In genomic region chr21:25573409-25574206, GRCh38 we compare ENCODE assay signal across 1 cellular context.
TF ChIP-seq lines count a peak whose summit lies in the region.

No MANE protein-coding gene starts in this region.

TF ChIP-seq in K562, 482 proteins besides CTCF, POLR2A, EP300 and RAD21 (continued from another document):
- TF ChIP-seq, protein P1, sequence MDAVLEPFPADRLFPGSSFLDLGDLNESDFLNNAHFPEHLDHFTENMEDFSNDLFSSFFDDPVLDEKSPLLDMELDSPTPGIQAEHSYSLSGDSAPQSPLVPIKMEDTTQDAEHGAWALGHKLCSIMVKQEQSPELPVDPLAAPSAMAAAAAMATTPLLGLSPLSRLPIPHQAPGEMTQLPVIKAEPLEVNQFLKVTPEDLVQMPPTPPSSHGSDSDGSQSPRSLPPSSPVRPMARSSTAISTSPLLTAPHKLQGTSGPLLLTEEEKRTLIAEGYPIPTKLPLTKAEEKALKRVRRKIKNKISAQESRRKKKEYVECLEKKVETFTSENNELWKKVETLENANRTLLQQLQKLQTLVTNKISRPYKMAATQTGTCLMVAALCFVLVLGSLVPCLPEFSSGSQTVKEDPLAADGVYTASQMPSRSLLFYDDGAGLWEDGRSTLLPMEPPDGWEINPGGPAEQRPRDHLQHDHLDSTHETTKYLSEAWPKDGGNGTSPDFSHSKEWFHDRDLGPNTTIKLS (IDR thresholded peaks at IDR 0.05; ENCODE audit: borderline replicate concordance, low read depth), result no peak
- TF ChIP-seq JUND (IDR thresholded peaks at IDR 0.05; ENCODE audit: borderline replicate concordance, low read depth, low read length), result peak; percentile 95
- peak; percentile 93 for TF ChIP-seq JUND (tag; IDR thresholded peaks at IDR 0.05; ENCODE audit: borderline replicate concordance, low read depth, low read length)
- TF ChIP-seq RCOR1 (IDR thresholded peaks at IDR 0.05; ENCODE audit: borderline replicate concordance in 1 of 2, low read depth in 2 of 2, low read length in 2 of 2), result peak in 1 of 2 experiments; percentile 23; a peak in 1 of 4 replicates
- peak; percentile 75 for TF ChIP-seq EGR1 (conservative IDR thresholded peaks at IDR 0.05)
- TF ChIP-seq GATAD2B (IDR thresholded peaks at IDR 0.05; ENCODE audit: borderline replicate concordance), result no peak
- TF ChIP-seq JUN (IDR thresholded peaks at IDR 0.05; ENCODE audit: borderline replicate concordance, low read depth, low read length), result peak; percentile 88
- no peak for TF ChIP-seq JUN (CRISPR knock-in tag; IDR thresholded peaks at IDR 0.05; ENCODE audit: borderline replicate concordance)
- peak; percentile 41 for TF ChIP-seq CBFA2T3 (IDR thresholded peaks at IDR 0.05)
- TF ChIP-seq ESRRB (CRISPR knock-in tag; IDR thresholded peaks at IDR 0.05; ENCODE audit: borderline replicate concordance), result no peak
- peak; percentile 84 for TF ChIP-seq SMARCA4 (IDR thresholded peaks at IDR 0.05)
- TF ChIP-seq DACH1 (IDR thresholded peaks at IDR 0.05; ENCODE audit: partially characterized antibody), result peak; percentile 61
- TF ChIP-seq FOXJ2 (tag; IDR thresholded peaks at IDR 0.05), result 0 out of 2 replicates have a peak, but pooled peaks have one; percentile 21
- TF ChIP-seq, protein P2, sequence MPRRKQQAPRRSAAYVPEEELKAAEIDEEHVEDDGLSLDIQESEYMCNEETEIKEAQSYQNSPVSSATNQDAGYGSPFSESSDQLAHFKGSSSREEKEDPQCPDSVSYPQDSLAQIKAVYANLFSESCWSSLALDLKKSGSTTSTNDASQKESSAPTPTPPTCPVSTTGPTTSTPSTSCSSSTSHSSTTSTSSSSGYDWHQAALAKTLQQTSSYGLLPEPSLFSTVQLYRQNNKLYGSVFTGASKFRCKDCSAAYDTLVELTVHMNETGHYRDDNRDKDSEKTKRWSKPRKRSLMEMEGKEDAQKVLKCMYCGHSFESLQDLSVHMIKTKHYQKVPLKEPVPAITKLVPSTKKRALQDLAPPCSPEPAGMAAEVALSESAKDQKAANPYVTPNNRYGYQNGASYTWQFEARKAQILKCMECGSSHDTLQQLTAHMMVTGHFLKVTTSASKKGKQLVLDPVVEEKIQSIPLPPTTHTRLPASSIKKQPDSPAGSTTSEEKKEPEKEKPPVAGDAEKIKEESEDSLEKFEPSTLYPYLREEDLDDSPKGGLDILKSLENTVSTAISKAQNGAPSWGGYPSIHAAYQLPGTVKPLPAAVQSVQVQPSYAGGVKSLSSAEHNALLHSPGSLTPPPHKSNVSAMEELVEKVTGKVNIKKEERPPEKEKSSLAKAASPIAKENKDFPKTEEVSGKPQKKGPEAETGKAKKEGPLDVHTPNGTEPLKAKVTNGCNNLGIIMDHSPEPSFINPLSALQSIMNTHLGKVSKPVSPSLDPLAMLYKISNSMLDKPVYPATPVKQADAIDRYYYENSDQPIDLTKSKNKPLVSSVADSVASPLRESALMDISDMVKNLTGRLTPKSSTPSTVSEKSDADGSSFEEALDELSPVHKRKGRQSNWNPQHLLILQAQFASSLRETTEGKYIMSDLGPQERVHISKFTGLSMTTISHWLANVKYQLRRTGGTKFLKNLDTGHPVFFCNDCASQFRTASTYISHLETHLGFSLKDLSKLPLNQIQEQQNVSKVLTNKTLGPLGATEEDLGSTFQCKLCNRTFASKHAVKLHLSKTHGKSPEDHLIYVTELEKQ (CRISPR knock-in tag; IDR thresholded peaks at IDR 0.05), result no peak
- no peak for TF ChIP-seq THAP12 (CRISPR knock-in tag; IDR thresholded peaks at IDR 0.05)
- peak; percentile 75 for TF ChIP-seq ARID1B (IDR thresholded peaks at IDR 0.05)
- TF ChIP-seq FOS (IDR thresholded peaks at IDR 0.05; ENCODE audit: extremely low read depth, insufficient read length), result peak; percentile 60
- TF ChIP-seq DPF2 (IDR thresholded peaks at IDR 0.05), result peak; percentile 80
- TF ChIP-seq ARID4B (CRISPR knock-in tag; IDR thresholded peaks at IDR 0.05), result no peak
- peak; percentile 93 for TF ChIP-seq ATF3 (IDR thresholded peaks at IDR 0.05)
- no peak for TF ChIP-seq ATF3 (CRISPR knock-in tag; conservative IDR thresholded peaks at IDR 0.05)
- TF ChIP-seq, protein P3, sequence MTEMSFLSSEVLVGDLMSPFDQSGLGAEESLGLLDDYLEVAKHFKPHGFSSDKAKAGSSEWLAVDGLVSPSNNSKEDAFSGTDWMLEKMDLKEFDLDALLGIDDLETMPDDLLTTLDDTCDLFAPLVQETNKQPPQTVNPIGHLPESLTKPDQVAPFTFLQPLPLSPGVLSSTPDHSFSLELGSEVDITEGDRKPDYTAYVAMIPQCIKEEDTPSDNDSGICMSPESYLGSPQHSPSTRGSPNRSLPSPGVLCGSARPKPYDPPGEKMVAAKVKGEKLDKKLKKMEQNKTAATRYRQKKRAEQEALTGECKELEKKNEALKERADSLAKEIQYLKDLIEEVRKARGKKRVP (CRISPR knock-in tag; IDR thresholded peaks at IDR 0.05), result no peak
- TF ChIP-seq POLR3A (IDR thresholded peaks at IDR 0.05; ENCODE audit: borderline replicate concordance, extremely low read depth, insufficient read depth, insufficient read length), result no peak
- peak; percentile 32; the same call in 1 of the 2 replicates for TF ChIP-seq TEAD4 (IDR thresholded peaks at IDR 0.05; ENCODE audit: low read length)
- TF ChIP-seq TEAD4 (CRISPR knock-in tag; IDR thresholded peaks at IDR 0.05; ENCODE audit: borderline replicate concordance), result no peak
- peak; percentile 70 for TF ChIP-seq SMARCC2 (IDR thresholded peaks at IDR 0.05; ENCODE audit: low read depth)
- peak; percentile 96 for TF ChIP-seq FOSL1 (tag; conservative IDR thresholded peaks at IDR 0.05)
- TF ChIP-seq NFE2 (IDR thresholded peaks at IDR 0.05; ENCODE audit: low read depth), result peak; percentile 50
- no peak for TF ChIP-seq ZNF347 (CRISPR knock-in tag; IDR thresholded peaks at IDR 0.05; ENCODE audit: low read depth)
- TF ChIP-seq, protein P4, sequence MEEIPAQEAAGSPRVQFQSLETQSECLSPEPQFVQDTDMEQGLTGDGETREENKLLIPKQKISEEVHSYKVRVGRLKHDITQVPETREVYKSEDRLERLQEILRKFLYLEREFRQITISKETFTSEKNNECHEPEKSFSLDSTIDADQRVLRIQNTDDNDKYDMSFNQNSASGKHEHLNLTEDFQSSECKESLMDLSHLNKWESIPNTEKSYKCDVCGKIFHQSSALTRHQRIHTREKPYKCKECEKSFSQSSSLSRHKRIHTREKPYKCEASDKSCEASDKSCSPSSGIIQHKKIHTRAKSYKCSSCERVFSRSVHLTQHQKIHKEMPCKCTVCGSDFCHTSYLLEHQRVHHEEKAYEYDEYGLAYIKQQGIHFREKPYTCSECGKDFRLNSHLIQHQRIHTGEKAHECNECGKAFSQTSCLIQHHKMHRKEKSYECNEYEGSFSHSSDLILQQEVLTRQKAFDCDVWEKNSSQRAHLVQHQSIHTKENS (CRISPR knock-in tag; IDR thresholded peaks at IDR 0.05), result no peak
- 0 out of 2 replicates have a peak, but pooled peaks have one; percentile 21 for TF ChIP-seq ATF7 (IDR thresholded peaks at IDR 0.05)
- TF ChIP-seq KDM1A (IDR thresholded peaks at IDR 0.05), result 0 out of 4 replicates have a peak, but pooled peaks of 1 of the 2 experiments have one; percentile 24
- TF ChIP-seq KAT2B (IDR thresholded peaks at IDR 0.05; ENCODE audit: low read depth, low read length), result no peak
- TF ChIP-seq, protein P5, sequence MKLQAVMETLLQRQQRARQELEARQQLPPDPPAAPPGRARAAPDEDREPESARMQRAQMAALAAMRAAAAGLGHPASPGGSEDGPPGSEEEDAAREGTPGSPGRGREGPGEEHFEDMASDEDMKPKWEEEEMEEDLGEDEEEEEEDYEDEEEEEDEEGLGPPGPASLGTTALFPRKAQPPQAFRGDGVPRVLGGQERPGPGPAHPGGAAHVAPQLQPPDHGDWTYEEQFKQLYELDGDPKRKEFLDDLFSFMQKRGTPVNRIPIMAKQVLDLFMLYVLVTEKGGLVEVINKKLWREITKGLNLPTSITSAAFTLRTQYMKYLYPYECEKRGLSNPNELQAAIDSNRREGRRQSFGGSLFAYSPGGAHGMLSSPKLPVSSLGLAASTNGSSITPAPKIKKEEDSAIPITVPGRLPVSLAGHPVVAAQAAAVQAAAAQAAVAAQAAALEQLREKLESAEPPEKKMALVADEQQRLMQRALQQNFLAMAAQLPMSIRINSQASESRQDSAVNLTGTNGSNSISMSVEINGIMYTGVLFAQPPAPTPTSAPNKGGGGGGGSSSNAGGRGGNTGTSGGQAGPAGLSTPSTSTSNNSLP (IDR thresholded peaks at IDR 0.05; ENCODE audit: borderline replicate concordance, low read depth, low read length), result peak; percentile 75; the same call in 1 of the 2 replicates
- peak; percentile 16 for TF ChIP-seq MEIS2 (IDR thresholded peaks at IDR 0.05; ENCODE audit: partially characterized antibody)
